24 cellular contexts compared by ENCODE assay signal in genomic region chr2:103144837-103145236, GRCh38.
"Had no signal": no experiment of that assay in that cellular context is flagged by ENCODE, and none has a peak within 500 bp of the region (broad histone marks: within the 10 kb centered on the region; RNA-seq: fewer than 3 reads in every experiment).

No MANE protein-coding gene starts in this region.

- H3K36me3 ChIP-seq: esophagus squamous epithelium, gastrocnemius medialis, heart right ventricle, left lung, lower lobe of right lung had no signal

- H3K27me3 ChIP-seq: esophagus squamous epithelium, gastrocnemius medialis, heart right ventricle, left lung had no signal

- H3K27ac ChIP-seq: coronary artery, epithelial cell of prostate, esophagus squamous epithelium, gastrocnemius medialis, heart right ventricle, left lung, lower lobe of right lung had no signal

- H3K4me3 ChIP-seq: coronary artery, esophagus squamous epithelium, gastrocnemius medialis, heart right ventricle, left lung, lower lobe of right lung, mucosa of descending colon had no signal

- ATAC-seq: effector memory CD8-positive, alpha-beta T cell; esophagus mucosa; gastrocnemius medialis; heart right ventricle; left cardiac atrium; left lung; left ventricle myocardium superior; lower lobe of right lung; mucosa of descending colon; naive thymus-derived CD8-positive, alpha-beta T cell had no signal

- H3K4me1 ChIP-seq: esophagus squamous epithelium, gastrocnemius medialis, heart right ventricle, left lung, lower lobe of right lung had no signal

- H3K9me3 ChIP-seq: esophagus squamous epithelium, gastrocnemius medialis, heart right ventricle, left lung, lower lobe of right lung, mucosa of descending colon had no signal

- DNase-seq: dermis blood vessel endothelial cell; effector CD8-positive, alpha-beta T cell; effector memory CD8-positive, alpha-beta T cell; endodermal cell; erythroblast; esophagus squamous epithelium; foreskin fibroblast; foreskin melanocyte; gastrocnemius medialis; glutamatergic neuron; head of caudate nucleus; heart right ventricle; hippocampal formation; left cardiac atrium; left lung; left ventricle myocardium superior; lower lobe of right lung; mesenchymal stem cell; mucosa of descending colon; naive B cell; naive thymus-derived CD8-positive, alpha-beta T cell had no signal
